ENCODE assay signal across 15 cellular contexts in genomic region chr1:7410156-7410555, GRCh38.
DNase-seq lines count a peak whose midpoint lies in the region; ATAC-seq, FAIRE-seq and TF ChIP-seq lines count a peak whose summit lies in the region.
"Had no signal": no experiment of that assay in that cellular context is flagged by ENCODE, and none has a peak within 500 bp of the region (broad histone marks: within the 10 kb centered on the region; RNA-seq: fewer than 3 reads in every experiment).

No MANE protein-coding gene starts in this region.

- TF ChIP-seq CTCF in H9 (conservative IDR thresholded peaks at IDR 0.05), result no peak
- TF ChIP-seq CTCF in kidney (IDR thresholded peaks at IDR 0.05; ENCODE audit: borderline replicate concordance, extremely low read depth, insufficient read depth), result no peak
- no peak for TF ChIP-seq CTCF in sigmoid colon (IDR thresholded peaks at IDR 0.05)
- no peak for TF ChIP-seq CTCF in foreskin keratinocyte (conservative IDR thresholded peaks at IDR 0.05)

- H3T11ph ChIP-seq in H9 (ENCODE audit: low read length), result no peak overlapping the region

- no peaks in the 10 kb centered on the region for H3K9me3 ChIP-seq in H9 (ENCODE audit: control insufficient read depth, low read depth, low read length)
- no peaks in the 10 kb centered on the region for H3K9me3 ChIP-seq in kidney (ENCODE audit: control insufficient read depth in 1 of 2, low read length in 2 of 2)
- no peaks in the 10 kb centered on the region for H3K9me3 ChIP-seq in sigmoid colon
- H3K9me3 ChIP-seq: BLaER1 treated with 17β-estradiol and CSF1 and Interleukin-3, amounts not matched to agents 10 nM and 100 nM; MG63 had no signal

- no peaks in the 10 kb centered on the region for H3K79me1 ChIP-seq in H9 (ENCODE audit: insufficient read depth, low read depth, low read length, poor library complexity, severe bottlenecking)

- H4K8ac ChIP-seq in H9 (replicated peaks; ENCODE audit: insufficient read length, low read depth, low read length), result no peak overlapping the region

- H4K91ac ChIP-seq in H9 (ENCODE audit: insufficient read length, low read depth, low read length), result no peak overlapping the region

- WGBS in H9 (ENCODE audit: extremely low coverage, insufficient read length, low lambda C conversion rate), result no CpG with 5 or more reads among the region's 10 CpGs
- 84 to 89% methylated on average over 10 of the region's 10 CpGs for WGBS in sigmoid colon, 2 donors

- H2BK20ac ChIP-seq in H9 (ENCODE audit: low read depth, low read length, poor library complexity, severe bottlenecking), result no peak overlapping the region

- intact Hi-C loops in kidney (cut with DNase I) (no loop called here), sigmoid colon (cut with DNase I) (no loop called here)

- H2AK5ac ChIP-seq in H9 (ENCODE audit: insufficient read length, low read length), result no peak overlapping the region

- peaks cover 12 to 14% of the 10 kb centered on the region in 2 experiments for H3K4me1 Mint-ChIP-seq in H9
- H3K4me1 Mint-ChIP-seq in immature natural killer cell, result no peaks in the 10 kb centered on the region

- FAIRE-seq in kidney (lab: Jason Lieb, UNC), result no peak

- H3K36me3 ChIP-seq in kidney (ENCODE audit: control insufficient read depth in 1 of 2, insufficient read depth in 2 of 2, low read length in 2 of 2), result no peaks in the 10 kb centered on the region
- no peaks in the 10 kb centered on the region for H3K36me3 ChIP-seq in sigmoid colon
- H3K36me3 ChIP-seq: BLaER1 treated with 17β-estradiol and CSF1 and Interleukin-3, amounts not matched to agents 10 nM and 100 nM; MG63 had no signal

- no peak overlapping the region for H2AFZ ChIP-seq in H9 (ENCODE audit: low read length)

- H3K36me3 Mint-ChIP-seq in H9 (ENCODE audit: insufficient read depth in 1 of 3, low read depth in 3 of 3), result no peaks in the 10 kb centered on the region
- no peaks in the 10 kb centered on the region for H3K36me3 Mint-ChIP-seq in immature natural killer cell

- H4K20me1 ChIP-seq in H9 (ENCODE audit: control insufficient read depth, insufficient read depth, insufficient read length), result no peaks in the 10 kb centered on the region
- H4K20me1 ChIP-seq: BLaER1 treated with 17β-estradiol and CSF1 and Interleukin-3, amounts not matched to agents 10 nM and 100 nM had no signal

- no peaks in the 10 kb centered on the region for H3K27me3 Mint-ChIP-seq in H9 (ENCODE audit: low read depth)
- peaks cover 1 to 3% (median 2%) of the 10 kb centered on the region in 3 donors for H3K27me3 Mint-ChIP-seq in immature natural killer cell (ENCODE audit: low read depth in 3 of 3)

- ATAC-seq in foreskin keratinocyte, result no peak

- no peak overlapping the region for H2BK5ac ChIP-seq in H9 (ENCODE audit: insufficient read length, low read length)

- H3K4ac ChIP-seq in H9 (ENCODE audit: low read depth, low read length), result no peak overlapping the region

- H3K4me2 ChIP-seq in H9 (ENCODE audit: insufficient read depth, insufficient read length, low read length), result no peak overlapping the region
- H3K4me2 ChIP-seq: BLaER1 treated with 17β-estradiol and CSF1 and Interleukin-3, amounts not matched to agents 10 nM and 100 nM had no signal

- TF ChIP-seq POLR2A in sigmoid colon (IDR thresholded peaks at IDR 0.05), result no peak

- H2BK12ac ChIP-seq in H9 (ENCODE audit: insufficient read length, low read depth, low read length), result no peak overlapping the region

- H3K18ac ChIP-seq in H9 (ENCODE audit: insufficient read length, low read depth, low read length), result no peak overlapping the region

- H3K27me3 ChIP-seq in H9 (ENCODE audit: insufficient read depth, low read length), result no peaks in the 10 kb centered on the region
- no peaks in the 10 kb centered on the region for H3K27me3 ChIP-seq in sigmoid colon
- H3K27me3 ChIP-seq in foreskin keratinocyte, result peaks cover 10% of the 10 kb centered on the region
- H3K27me3 ChIP-seq: BLaER1 treated with 17β-estradiol and CSF1 and Interleukin-3, amounts not matched to agents 10 nM and 100 nM; MG63 had no signal

- H4K5ac ChIP-seq in H9 (ENCODE audit: insufficient read length, low read depth, low read length), result no peak overlapping the region

- peak overlapping the region in 1 of 3 experiments; percentile 68; a peak in 2 of 7 replicates for H3K27ac Mint-ChIP-seq in H9
- H3K27ac Mint-ChIP-seq in immature natural killer cell, result no peak overlapping the region
- H3K27ac Mint-ChIP-seq: HFFc6 had no signal

- H3K4me1 ChIP-seq in H9 (ENCODE audit: insufficient read depth, low read length) (peaks cover 2% of the 10 kb centered on the region; the same call in 1 of the 2 replicates), kidney (ENCODE audit: control insufficient read depth in 1 of 2, insufficient read depth in 1 of 2, low read depth in 1 of 2, low read length in 2 of 2) (no peaks in the 10 kb centered on the region), sigmoid colon (no peaks in the 10 kb centered on the region), foreskin keratinocyte (no peaks in the 10 kb centered on the region)

- no peak overlapping the region; a peak in 1 of 5 replicates for H3K4me3 Mint-ChIP-seq in H9
- H3K4me3 Mint-ChIP-seq in immature natural killer cell, result no peak overlapping the region
- H3K4me3 Mint-ChIP-seq: HFFc6 had no signal

- no peak overlapping the region for H3K14ac ChIP-seq in H9 (ENCODE audit: insufficient read depth, low read length)

- H2BK15ac ChIP-seq in H9 (ENCODE audit: low read depth, low read length), result no peak overlapping the region

- H3K4me3 ChIP-seq in kidney (ENCODE audit: low read length in 2 of 2) (no peak overlapping the region), sigmoid colon (no peak overlapping the region)
- H3K4me3 ChIP-seq: BLaER1 treated with 17β-estradiol and CSF1 and Interleukin-3, amounts not matched to agents 10 nM and 100 nM; MG63 had no signal

- H3K23me2 ChIP-seq in H9 (ENCODE audit: insufficient read length, low read depth, low read length, poor library complexity, severe bottlenecking), result no peaks in the 10 kb centered on the region

- peak; percentile 4 for DNase-seq in D341Med (ENCODE audit: low spot score)
- DNase-seq in H9, result peak; percentile 15
- DNase-seq in kidney, result peak; percentile 44
- peak; percentile 35 for DNase-seq in sigmoid colon
- DNase-seq in NCI-H2029 treated with DMSO at 0.1 percent for 48 hours (lab: John Stamatoyannopoulos, UW), result no peak
- no peak for DNase-seq in foreskin keratinocyte
- no peak for DNase-seq in immature natural killer cell
- DNase-seq: DMS 273 treated with DMSO at 0.1 percent for 48 hours, GOT3, HFFc6, KG1, MG63, NCI-H1092 treated with DMSO at 0.1 percent for 48 hours, NCI-H1694 had no signal

- no peak overlapping the region for H3K23ac ChIP-seq in H9 (ENCODE audit: insufficient read length, low read depth, low read length)

- TF ChIP-seq EP300 in sigmoid colon (IDR thresholded peaks at IDR 0.05), result no peak

- no peaks in the 10 kb centered on the region for H3K9me3 Mint-ChIP-seq in H9
- H3K9me3 Mint-ChIP-seq in immature natural killer cell, result peaks cover 0 to 2% (median 0%) of the 10 kb centered on the region in 6 donors
- H3K9me3 Mint-ChIP-seq: HFFc6 had no signal

- H3K9ac ChIP-seq in H9 (ENCODE audit: extremely low read depth, insufficient read length, low read length) (no peak overlapping the region), kidney (ENCODE audit: low read length in 2 of 2) (no peak overlapping the region)
- H3K9ac ChIP-seq: BLaER1 treated with 17β-estradiol and CSF1 and Interleukin-3, amounts not matched to agents 10 nM and 100 nM had no signal

- H3K56ac ChIP-seq in H9 (ENCODE audit: insufficient read length, low read depth, low read length), result no peak overlapping the region

- no peak overlapping the region for H3K27ac ChIP-seq in H9 (ENCODE audit: insufficient read length, low read depth, low read length)
- no peak overlapping the region for H3K27ac ChIP-seq in kidney (ENCODE audit: low read depth in 2 of 2, low read length in 2 of 2)
- H3K27ac ChIP-seq in sigmoid colon, result no peak overlapping the region
- no peak overlapping the region for H3K27ac ChIP-seq in foreskin keratinocyte
- H3K27ac ChIP-seq: BLaER1 treated with 17β-estradiol and CSF1 and Interleukin-3, amounts not matched to agents 10 nM and 100 nM had no signal

- H2BK120ac ChIP-seq in H9 (ENCODE audit: low read depth, low read length, poor library complexity, severe bottlenecking), result no peak overlapping the region

- no peaks in the 10 kb centered on the region for H3K79me2 ChIP-seq in H9 (ENCODE audit: insufficient read depth, low read length)

Comparison
In these comparisons a context has a peak if more than half of its experiments do, and no peak if none do; other contexts are left out.
1. DNase-seq: peak in D341Med (single experiment), H9 (single experiment), kidney (single experiment) and sigmoid colon (single experiment); none in NCI-H2029 treated with DMSO at 0.1 percent for 48 hours (single experiment), foreskin keratinocyte (0 of 2) and immature natural killer cell (0 of 3).